1 cellular context compared by ENCODE assay signal in genomic region chr14:75864352-75864751, GRCh38.
TF ChIP-seq lines count a peak whose summit lies in the region.

No MANE protein-coding gene starts in this region.

TF ChIP-seq in IMR-90, 13 proteins besides CTCF, POLR2A, EP300 and RAD21 (continued from another document):
- TF ChIP-seq, protein P1, sequence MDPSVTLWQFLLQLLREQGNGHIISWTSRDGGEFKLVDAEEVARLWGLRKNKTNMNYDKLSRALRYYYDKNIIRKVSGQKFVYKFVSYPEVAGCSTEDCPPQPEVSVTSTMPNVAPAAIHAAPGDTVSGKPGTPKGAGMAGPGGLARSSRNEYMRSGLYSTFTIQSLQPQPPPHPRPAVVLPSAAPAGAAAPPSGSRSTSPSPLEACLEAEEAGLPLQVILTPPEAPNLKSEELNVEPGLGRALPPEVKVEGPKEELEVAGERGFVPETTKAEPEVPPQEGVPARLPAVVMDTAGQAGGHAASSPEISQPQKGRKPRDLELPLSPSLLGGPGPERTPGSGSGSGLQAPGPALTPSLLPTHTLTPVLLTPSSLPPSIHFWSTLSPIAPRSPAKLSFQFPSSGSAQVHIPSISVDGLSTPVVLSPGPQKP (IDR thresholded peaks at IDR 0.05; ENCODE audit: borderline replicate concordance, low read depth, low read length), result no peak
- no peak for TF ChIP-seq MAFK (IDR thresholded peaks at IDR 0.05; ENCODE audit: low read depth, low read length)
- peak; percentile 72 for TF ChIP-seq FOS (IDR thresholded peaks at IDR 0.05; ENCODE audit: low read depth, low read length)
